ENCODE assay signal across 1 cellular context in genomic region chr6:153131037-153131981, GRCh38.
TF ChIP-seq lines count a peak whose summit lies in the region.

Gene RGS17 (minus strand): TSS chr6:153131282. CDS start chr6:153044018, 87,264 bp downstream.

TF ChIP-seq in SK-N-SH, 30 proteins besides CTCF, POLR2A, EP300 and RAD21 (continued from another document):
- no peak for TF ChIP-seq ZBTB33 (IDR thresholded peaks at IDR 0.05; ENCODE audit: borderline replicate concordance, low read depth)
- no peak for TF ChIP-seq MAX (IDR thresholded peaks at IDR 0.05; ENCODE audit: low read depth)
- no peak for TF ChIP-seq NFIC (IDR thresholded peaks at IDR 0.05; ENCODE audit: borderline replicate concordance)
- TF ChIP-seq MXI1 (IDR thresholded peaks at IDR 0.05; ENCODE audit: low read depth, low read length): peak; percentile 37
- no peak for TF ChIP-seq YY1 (IDR thresholded peaks at IDR 0.05; ENCODE audit: low read depth)
TF ChIP-seq in SK-N-SH: peak in this region for 4.
